ENCODE assay signal across 14 cellular contexts in the genomic region with DNA sequence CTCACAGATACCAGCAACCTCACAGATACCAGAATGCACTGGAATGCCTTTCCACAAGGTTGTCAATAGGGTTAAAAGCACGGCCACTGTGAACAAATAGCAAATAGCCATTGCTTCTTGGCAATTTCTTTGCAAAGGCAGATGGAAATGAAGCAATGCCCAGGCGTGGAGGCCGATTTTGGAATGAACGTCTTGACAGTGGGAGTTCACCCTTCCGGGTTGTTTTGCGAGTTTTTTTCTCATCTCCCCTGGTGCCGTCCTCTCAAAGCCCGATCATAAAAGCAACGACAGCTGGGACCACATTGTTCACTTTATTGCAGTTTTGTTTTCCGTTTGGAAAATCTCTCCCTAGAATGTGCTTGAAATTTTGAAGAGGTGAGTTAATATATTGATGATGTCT.
"Had no signal": no experiment of that assay in that cellular context is flagged by ENCODE, and none has a peak within 500 bp of the region (broad histone marks: within the 10 kb centered on the region; RNA-seq: fewer than 3 reads in every experiment).

No MANE protein-coding gene starts in this region.

- H3K4me1 ChIP-seq: gastroesophageal sphincter, psoas muscle, uterus had no signal

- H3K4me3 Mint-ChIP-seq: activated B cell treated with CpG ODN at 0.5 μM for 24 hours; activated naive CD4-positive, alpha-beta T cell treated with anti-CD3 and anti-CD28 coated beads, Interleukin-2, amount 10 ng/mL, durations not matched to agents 7 days and 5 days; endodermal cell; memory B cell; naive thymus-derived CD8-positive, alpha-beta T cell; T-helper 2 cell treated with Interferon-gamma antibody and Interleukin-4, amounts not matched to agents 5 μg/mL and 100 μg/mL, for 36 hours had no signal

- H3K9me3 Mint-ChIP-seq: activated B cell treated with CpG ODN at 0.5 μM for 24 hours; activated naive CD4-positive, alpha-beta T cell treated with anti-CD3 and anti-CD28 coated beads, Interleukin-2, amount 10 ng/mL, durations not matched to agents 7 days and 5 days; endodermal cell; memory B cell; naive thymus-derived CD8-positive, alpha-beta T cell; T-helper 2 cell treated with Interferon-gamma antibody and Interleukin-4, amounts not matched to agents 5 μg/mL and 100 μg/mL, for 36 hours had no signal

- H3K4me3 ChIP-seq: gastroesophageal sphincter, psoas muscle, spleen, uterus had no signal

- H3K27ac ChIP-seq: gastroesophageal sphincter, psoas muscle, spleen, uterus had no signal

- H3K36me3 Mint-ChIP-seq: activated naive CD4-positive, alpha-beta T cell treated with anti-CD3 and anti-CD28 coated beads, Interleukin-2, amount 10 ng/mL, durations not matched to agents 7 days and 5 days; memory B cell; naive thymus-derived CD8-positive, alpha-beta T cell had no signal

- H3K27ac Mint-ChIP-seq: activated B cell treated with CpG ODN at 0.5 μM for 24 hours; activated naive CD4-positive, alpha-beta T cell treated with anti-CD3 and anti-CD28 coated beads, Interleukin-2, amount 10 ng/mL, durations not matched to agents 7 days and 5 days; endodermal cell; memory B cell; naive thymus-derived CD8-positive, alpha-beta T cell had no signal

- H3K27me3 ChIP-seq: uterus had no signal

- ATAC-seq: gastroesophageal sphincter; naive thymus-derived CD8-positive, alpha-beta T cell; psoas muscle; sciatic nerve had no signal

- H3K4me1 Mint-ChIP-seq: endodermal cell had no signal

- DNase-seq: activated B cell treated with CpG ODN at 0.5 μM for 24 hours; activated CD4-positive, alpha-beta T cell treated with anti-CD3 and anti-CD28 coated beads, Interleukin-2, amount 50 U/mL, for 1 hour; activated CD8-positive, alpha-beta memory T cell treated with anti-CD3 and anti-CD28 coated beads for 24 hours; activated naive CD4-positive, alpha-beta T cell treated with anti-CD3 and anti-CD28 coated beads, Interleukin-2, amount 10 ng/mL, durations not matched to agents 7 days and 5 days; endodermal cell; naive thymus-derived CD8-positive, alpha-beta T cell; psoas muscle; spleen; stimulated activated CD4-positive, alpha-beta T cell treated with anti-CD3 and anti-CD28 coated beads, Interleukin-1b, Interleukin-23, amount 100 ng/mL, for 48 hours; uterus had no signal
